ENCODE assay signal across 1 cellular context in genomic region chr7:978416-979091, GRCh38.
TF ChIP-seq lines count a peak whose summit lies in the region.

No MANE protein-coding gene starts in this region.

TF ChIP-seq in GM12878, 131 proteins besides CTCF, POLR2A, EP300 and RAD21:
- TF ChIP-seq RELA (IDR thresholded peaks at IDR 0.05; ENCODE audit: borderline replicate concordance, partially characterized antibody) (peak; percentile 20), BCLAF1 (IDR thresholded peaks at IDR 0.05) (no peak), SREBF1 (IDR thresholded peaks at IDR 0.05; ENCODE audit: low read length) (no peak)
TF ChIP-seq in GM12878: peak in this region for 1.
